In genomic region chr9:70260007-70260443, GRCh38 we compare ENCODE assay signal across 8 cellular contexts. TPM values are rescaled to one million over a fixed set of nuclear protein-coding genes. Genes with fewer than 3 reads are reported as not detected.
DNase-seq lines count a peak whose midpoint lies in the region; ATAC-seq and TF ChIP-seq lines count a peak whose summit lies in the region.
"Had no signal": no experiment of that assay in that cellular context is flagged by ENCODE, and none has a peak within 500 bp of the region (broad histone marks: within the 10 kb centered on the region; RNA-seq: fewer than 3 reads in every experiment).

No MANE protein-coding gene starts in this region.

- H3K9me3 ChIP-seq in HUES48 (ENCODE audit: control insufficient read depth, insufficient read depth, low read length): no peaks in the 10 kb centered on the region
- no peaks in the 10 kb centered on the region for H3K9me3 ChIP-seq in iPS-15b (ENCODE audit: control insufficient read depth, insufficient read depth, low read length)
- no peaks in the 10 kb centered on the region for H3K9me3 ChIP-seq in spleen

- 88 to 96% (median 90%) methylated on average over 30 of the region's 30 CpGs for WGBS in spleen, 5 donors

- H3K27me3 Mint-ChIP-seq in activated CD8-positive, alpha-beta T cell treated with anti-CD3 and anti-CD28 coated beads for 36 hours: no peaks in the 10 kb centered on the region

- H3K36me3 Mint-ChIP-seq in activated CD8-positive, alpha-beta T cell treated with anti-CD3 and anti-CD28 coated beads for 36 hours (ENCODE audit: low read depth): peaks cover 43% of the 10 kb centered on the region

- H3K27ac Mint-ChIP-seq in activated CD8-positive, alpha-beta T cell treated with anti-CD3 and anti-CD28 coated beads for 36 hours: peak overlapping the region; percentile 51

- H3K36me3 ChIP-seq in HUES48 (ENCODE audit: control insufficient read depth, insufficient read depth, low read length): peaks cover 36% of the 10 kb centered on the region
- H3K36me3 ChIP-seq in iPS-15b (ENCODE audit: control insufficient read depth, insufficient read depth, low read length): peaks cover 6% of the 10 kb centered on the region
- peaks cover 4 to 35% (median 11%) of the 10 kb centered on the region in 6 donors for H3K36me3 ChIP-seq in spleen

- H3K27ac ChIP-seq in HUES48 (ENCODE audit: low read depth, low read length): no peak overlapping the region
- H3K27ac ChIP-seq in spleen: peak overlapping the region in 1 of 8 donors; percentile 92

- intact Hi-C loops in activated CD8-positive, alpha-beta T cell treated with anti-CD3 and anti-CD28 coated beads for 36 hours (cut with micrococcal nuclease): no loop called here
- intact Hi-C loops in spleen (cut with DNase I; ENCODE audit: low total_unique reads): no loop called here

- H3K4me1 Mint-ChIP-seq in activated CD8-positive, alpha-beta T cell treated with anti-CD3 and anti-CD28 coated beads for 36 hours (ENCODE audit: low read depth): peaks cover 57% of the 10 kb centered on the region

- H3K4me1 ChIP-seq in HUES48 (ENCODE audit: control insufficient read depth, insufficient read depth, low read length) (peaks cover 46% of the 10 kb centered on the region), iPS-15b (ENCODE audit: control insufficient read depth, insufficient read depth, low read length) (peaks cover 10% of the 10 kb centered on the region), spleen (peaks cover 35 to 64% (median 46%) of the 10 kb centered on the region in 6 donors)

- no peak for TF ChIP-seq CTCF in activated CD8-positive, alpha-beta T cell treated with anti-CD3 and anti-CD28 coated beads for 36 hours (IDR thresholded peaks at IDR 0.05)
- no peak for TF ChIP-seq CTCF in spleen (IDR thresholded peaks at IDR 0.05 in 8 of 11, conservative IDR thresholded peaks at IDR 0.05 in 3 of 11)

- H3K4me3 ChIP-seq in HUES48 (ENCODE audit: low read depth, low read length): peak overlapping the region; percentile 98
- peak overlapping the region; percentile 95 for H3K4me3 ChIP-seq in iPS-15b (ENCODE audit: low read depth, low read length)
- H3K4me3 ChIP-seq in spleen: peak overlapping the region; percentile 71 to 87 (median 74)

- no peak overlapping the region for H3K9ac ChIP-seq in HUES48 (ENCODE audit: low read depth, low read length)
- H3K9ac ChIP-seq in iPS-15b (ENCODE audit: low read depth, low read length): no peak overlapping the region

- H3K9me3 Mint-ChIP-seq in activated CD8-positive, alpha-beta T cell treated with anti-CD3 and anti-CD28 coated beads for 36 hours: no peaks in the 10 kb centered on the region

- POLR2A ChIA-PET in activated CD8-positive, alpha-beta T cell treated with anti-CD3 and anti-CD28 coated beads for 36 hours (lab: Charles Lee): no interaction called here

- H3K4me3 Mint-ChIP-seq in activated CD8-positive, alpha-beta T cell treated with anti-CD3 and anti-CD28 coated beads for 36 hours: peak overlapping the region; percentile 93

- DNase-seq in activated CD8-positive, alpha-beta T cell treated with anti-CD3 and anti-CD28 coated beads for 36 hours: no peak
- DNase-seq in spleen (peak; percentile 77), NCI-H146 (lab: John Stamatoyannopoulos, UW) (no peak), DMS79 treated with DMSO at 0.1 percent for 48 hours (lab: John Stamatoyannopoulos, UW) (no peak), C1 segment of cervical spinal cord (lab: John Stamatoyannopoulos, UW) (no peak)
- DNase-seq: activated CD8-positive, alpha-beta memory T cell treated with anti-CD3 and anti-CD28 coated beads, Interleukin-2, amount 50 U/mL, for 48 hours had no signal

- CTCF ChIA-PET in activated CD8-positive, alpha-beta T cell treated with anti-CD3 and anti-CD28 coated beads for 36 hours (lab: Charles Lee): interaction anchor here (0.9 to 1.2 kb wide), 2 partner anchors 81 to 161 kb away, joined by 3 to 5 read pairs; no protein-coding TSS in a partner anchor

- no peak for ATAC-seq in activated CD8-positive, alpha-beta T cell treated with anti-CD3 and anti-CD28 coated beads for 36 hours

- H3K27me3 ChIP-seq in HUES48 (ENCODE audit: control insufficient read depth, insufficient read depth, low read length): no peaks in the 10 kb centered on the region
- H3K27me3 ChIP-seq in iPS-15b (ENCODE audit: control insufficient read depth, insufficient read depth, low read length): no peaks in the 10 kb centered on the region
- H3K27me3 ChIP-seq in spleen (replicated peaks in 1 of 7): no peaks in the 10 kb centered on the region

- no peak for TF ChIP-seq POLR2A in spleen (IDR thresholded peaks at IDR 0.05)

RNA-seq across cellular contexts. Expression of gene SMC5, which starts 1.2 kb away (rescaled TPM):
- total RNA-seq in activated CD8-positive, alpha-beta T cell treated with anti-CD3 and anti-CD28 coated beads for 36 hours: 10 to 100 TPM; 30.9 to 32.0 TPM
- total RNA-seq in spleen: 10 to 100 TPM; 27.0 to 39.9 (median 31.8) TPM
- polyA plus RNA-seq in spleen: 1 to 10 TPM; 7.4 to 9.7 (median 7.6) TPM
